9 cellular contexts compared by ENCODE assay signal in the genomic region with DNA sequence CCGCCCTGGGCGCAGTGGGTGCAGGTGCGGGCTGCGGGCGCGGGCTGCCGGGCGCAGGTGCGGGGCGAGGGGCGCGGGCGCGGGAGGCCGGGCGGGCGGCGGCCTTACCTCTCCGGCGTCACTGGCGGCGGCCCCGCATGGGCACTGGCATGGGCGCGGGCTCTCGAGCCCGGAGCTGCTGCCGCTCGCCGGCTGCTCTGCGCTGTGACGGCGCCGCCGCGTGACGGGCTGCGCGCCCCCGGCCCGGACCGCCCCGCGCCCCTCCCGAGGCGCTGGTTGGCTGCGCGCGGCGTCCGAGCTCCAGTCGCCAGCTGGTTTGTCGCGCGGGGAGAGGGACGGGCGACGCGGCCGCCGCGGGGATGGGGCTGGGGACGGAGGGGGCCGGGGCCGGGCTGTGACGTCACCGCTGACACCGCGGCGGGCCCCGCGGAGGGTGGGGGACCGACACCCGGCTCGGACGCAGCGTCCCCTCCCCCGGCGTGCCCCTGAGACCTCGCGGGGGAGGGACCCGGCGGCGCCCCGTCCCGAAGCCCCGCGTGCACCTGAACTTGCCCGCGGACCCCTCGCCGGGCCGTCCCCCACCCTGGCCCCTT. TPM values are rescaled to one million over a fixed set of nuclear protein-coding genes. Genes with fewer than 3 reads are reported as not detected.
DNase-seq lines count a peak whose midpoint lies in the region; ATAC-seq and TF ChIP-seq lines count a peak whose summit lies in the region.
"Had no signal": no experiment of that assay in that cellular context is flagged by ENCODE, and none has a peak within 500 bp of the region (broad histone marks: within the 10 kb centered on the region; RNA-seq: fewer than 3 reads in every experiment).

A gene with protein sequence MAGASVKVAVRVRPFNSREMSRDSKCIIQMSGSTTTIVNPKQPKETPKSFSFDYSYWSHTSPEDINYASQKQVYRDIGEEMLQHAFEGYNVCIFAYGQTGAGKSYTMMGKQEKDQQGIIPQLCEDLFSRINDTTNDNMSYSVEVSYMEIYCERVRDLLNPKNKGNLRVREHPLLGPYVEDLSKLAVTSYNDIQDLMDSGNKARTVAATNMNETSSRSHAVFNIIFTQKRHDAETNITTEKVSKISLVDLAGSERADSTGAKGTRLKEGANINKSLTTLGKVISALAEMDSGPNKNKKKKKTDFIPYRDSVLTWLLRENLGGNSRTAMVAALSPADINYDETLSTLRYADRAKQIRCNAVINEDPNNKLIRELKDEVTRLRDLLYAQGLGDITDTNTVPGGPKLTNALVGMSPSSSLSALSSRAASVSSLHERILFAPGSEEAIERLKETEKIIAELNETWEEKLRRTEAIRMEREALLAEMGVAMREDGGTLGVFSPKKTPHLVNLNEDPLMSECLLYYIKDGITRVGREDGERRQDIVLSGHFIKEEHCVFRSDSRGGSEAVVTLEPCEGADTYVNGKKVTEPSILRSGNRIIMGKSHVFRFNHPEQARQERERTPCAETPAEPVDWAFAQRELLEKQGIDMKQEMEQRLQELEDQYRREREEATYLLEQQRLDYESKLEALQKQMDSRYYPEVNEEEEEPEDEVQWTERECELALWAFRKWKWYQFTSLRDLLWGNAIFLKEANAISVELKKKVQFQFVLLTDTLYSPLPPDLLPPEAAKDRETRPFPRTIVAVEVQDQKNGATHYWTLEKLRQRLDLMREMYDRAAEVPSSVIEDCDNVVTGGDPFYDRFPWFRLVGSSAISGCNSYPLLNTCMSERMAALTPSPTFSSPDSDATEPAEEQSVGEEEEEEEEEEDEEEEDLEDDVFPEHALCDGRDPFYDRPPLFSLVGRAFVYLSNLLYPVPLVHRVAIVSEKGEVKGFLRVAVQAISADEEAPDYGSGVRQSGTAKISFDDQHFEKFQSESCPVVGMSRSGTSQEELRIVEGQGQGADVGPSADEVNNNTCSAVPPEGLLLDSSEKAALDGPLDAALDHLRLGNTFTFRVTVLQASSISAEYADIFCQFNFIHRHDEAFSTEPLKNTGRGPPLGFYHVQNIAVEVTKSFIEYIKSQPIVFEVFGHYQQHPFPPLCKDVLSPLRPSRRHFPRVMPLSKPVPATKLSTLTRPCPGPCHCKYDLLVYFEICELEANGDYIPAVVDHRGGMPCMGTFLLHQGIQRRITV (N-terminal part only) (minus strand): TSS at position 206 of the 593 bp plus-strand sequence. CDS start 22,467 bp downstream, outside the sequence.

- no peak within 1 kb of the TSS for H3K27ac Mint-ChIP-seq in nephron progenitor cell

- DNase-seq in Daoy (ENCODE audit: low read depth) (peak; percentile 39), NCI-H2196 (lab: John Stamatoyannopoulos, UW; ENCODE audit: unreplicated experiment) (peak; percentile 95), cerebellar cortex (ENCODE audit: low spot score) (peak; percentile 77), nephron progenitor cell (peak; percentile 76), SKM-1 (lab: John Stamatoyannopoulos, UW; ENCODE audit: unreplicated experiment) (no peak), thyroid gland (no peak)

- ATAC-seq in HG03039 (IDR thresholded peaks at IDR 0.05; ENCODE audit: unreplicated experiment) (no peak), HG03025 (IDR thresholded peaks at IDR 0.05; ENCODE audit: low FRiP score, unreplicated experiment) (no peak)

- TF ChIP-seq POLR2A in thyroid gland (IDR thresholded peaks at IDR 0.05) = no peak

- H3K9me3 Mint-ChIP-seq in nephron progenitor cell = peaks cover 19% of the 10 kb centered on the region

- H3K27ac ChIP-seq in thyroid gland = no peak within 1 kb of the TSS

- H3K4me1 Mint-ChIP-seq in nephron progenitor cell = peaks cover 5% of the 10 kb centered on the region

- H3K9me3 ChIP-seq in thyroid gland = no peaks in the 10 kb centered on the region

- peaks cover 77% of the 10 kb centered on the region for H3K27me3 Mint-ChIP-seq in nephron progenitor cell (ENCODE audit: low read depth, poor library complexity)

- H3K4me3 Mint-ChIP-seq in nephron progenitor cell = peak within 1 kb of the TSS; percentile 72

- TF ChIP-seq CTCF in nephron progenitor cell (IDR thresholded peaks at IDR 0.05) (no peak), thyroid gland (IDR thresholded peaks at IDR 0.05) (no peak)

- no peaks in the 10 kb centered on the region for H3K36me3 Mint-ChIP-seq in nephron progenitor cell (ENCODE audit: low read depth)

- H3K4me3 ChIP-seq in thyroid gland (replicated peaks in 1 of 3) = peak within 1 kb of the TSS in 1 of 3 donors; percentile 17

- H3K4me1 ChIP-seq in thyroid gland = peaks cover 6 to 22% of the 10 kb centered on the region in 2 donors

- H3K36me3 ChIP-seq in thyroid gland = no peaks in the 10 kb centered on the region

- peaks cover 12% of the 10 kb centered on the region for H3K27me3 ChIP-seq in thyroid gland

- intact Hi-C loops in thyroid gland (cut with DNase I) = no loop called here

- 0% methylated on average over 7 of the region's 93 CpGs; no CpG with 5 or more reads in 1 of the 2 donors for WGBS in thyroid gland, 2 donors

RNA-seq across cellular contexts. Expression of the gene that starts here (rescaled TPM):
- total RNA-seq in Daoy (2014; rRNA removed; shearing (Covaris generic)) = 15.0 and 16.2 TPM in 2 replicates
- 1 to 10 TPM; 1.2 to 6.9 (median 4.1) TPM for total RNA-seq in thyroid gland
- total RNA-seq: bronchial epithelial cell had no signal

Comparison
In these comparisons a context has a peak if more than half of its experiments do, and no peak if none do; other contexts are left out.
1. DNase-seq: peak in Daoy (single experiment), NCI-H2196 (single experiment), cerebellar cortex (single experiment) and nephron progenitor cell (single experiment); none in SKM-1 (single experiment) and thyroid gland (0 of 2).